27 cellular contexts compared by ENCODE assay signal in the genomic region with DNA sequence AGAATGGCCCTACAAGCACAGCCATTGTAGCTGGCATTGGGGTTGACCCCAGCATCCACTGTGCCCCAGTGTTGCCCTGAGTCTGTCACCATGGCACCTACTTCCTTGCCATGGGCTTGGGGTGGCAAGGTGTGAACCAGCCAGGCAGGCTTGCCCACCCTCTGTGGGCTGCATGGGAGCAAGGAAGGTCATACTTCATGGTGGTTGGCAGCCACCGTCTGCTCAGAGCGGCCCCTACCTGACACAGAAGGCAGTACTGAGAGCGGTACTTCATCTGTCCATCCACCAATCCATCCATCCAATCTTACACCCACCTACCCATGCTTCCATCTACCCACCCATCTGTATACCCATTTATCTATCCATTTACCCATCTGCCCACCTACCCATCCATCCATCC.
A peak's percentile ranks its signal among the peaks of the same experiment; 100 is the strongest.
DNase-seq lines count a peak whose midpoint lies in the region; ATAC-seq, FAIRE-seq and TF ChIP-seq lines count a peak whose summit lies in the region.
"Had no signal": no experiment of that assay in that cellular context is flagged by ENCODE, and none has a peak within 500 bp of the region (broad histone marks: within the 10 kb centered on the region; RNA-seq: fewer than 3 reads in every experiment).

No MANE protein-coding gene starts in this region.

- peak; percentile 3 for DNase-seq in left ventricle myocardium superior
- DNase-seq in cardiac septum (ENCODE audit: low spot score): no peak
- no peak for DNase-seq in H1 (ENCODE audit: low read depth in 1 of 2, low spot score in 2 of 2)
- DNase-seq in neuronal stem cell (ENCODE audit: low spot score): no peak
- DNase-seq in AG08395 (ENCODE audit: low spot score): no peak
- DNase-seq in activated gamma-delta T cell (lab: John Stamatoyannopoulos, UW): no peak
- DNase-seq: AML-193; C1 segment of cervical spinal cord; CD4-positive, alpha-beta memory T cell; COR-L47; DMS53; H7; Karpas-422; NCI-H1092 treated with DMSO at 0.1 percent for 48 hours; NCI-H1436; NCI-H187 treated with DMSO at 0.1 percent for 48 hours; NCI-H2107; NCI-H446; NCI-H524 treated with DMSO at 0.1 percent for 48 hours; NCI-H774; SJCRH30 had no signal

- no peak for FAIRE-seq in H1 (lab: Jason Lieb, UNC)
- FAIRE-seq: A204.1, G401.6, RCC 7860 had no signal

- H3K36me3 ChIP-seq in H1 (ENCODE audit: control insufficient read depth in 2 of 4, insufficient read depth in 4 of 4, low read length in 3 of 4) (no peaks in the 10 kb centered on the region), neuronal stem cell (replicated peaks in 1 of 2; ENCODE audit: control insufficient read depth in 2 of 2, insufficient read depth in 2 of 2, low read length in 2 of 2) (no peaks in the 10 kb centered on the region)
- H3K36me3 ChIP-seq: SJCRH30 had no signal

- POLR2A ChIA-PET in H1 (lab: Charles Lee; ENCODE audit: partially characterized antibody): no interaction called here

- H3K23me2 ChIP-seq in H1 (ENCODE audit: low read depth, low read length): peaks cover 9% of the 10 kb centered on the region; the same call in 1 of the 2 replicates

- no peak for TF ChIP-seq POLR2A in H1 (IDR thresholded peaks at IDR 0.05; ENCODE audit: control extremely low read depth in 1 of 2, low read depth in 2 of 2, low read length in 2 of 2)

- TF ChIP-seq CTCF in H1 (IDR thresholded peaks at IDR 0.05; ENCODE audit: control extremely low read depth in 1 of 3, insufficient read depth in 1 of 3, low read depth in 1 of 3, low read length in 3 of 3): no peak

- no peak overlapping the region for H3K14ac ChIP-seq in H1 (ENCODE audit: insufficient read length)
- H3K14ac ChIP-seq in neuronal stem cell (ENCODE audit: low read length): peak overlapping the region; percentile 47

- H2BK5ac ChIP-seq in H1 (ENCODE audit: low read depth, low read length) (no peak overlapping the region), neuronal stem cell (ENCODE audit: low read length) (peak overlapping the region; percentile 87)

- peak overlapping the region; percentile 59 for H3K56ac ChIP-seq in H1 (replicated peaks; ENCODE audit: insufficient read length, low read depth, low read length)

- peaks cover 0 to 6% (median 5%) of the 10 kb centered on the region in 4 experiments; a peak in 6 of 7 replicates for H3K4me1 ChIP-seq in H1 (replicated peaks in 1 of 4; ENCODE audit: control insufficient read depth in 3 of 4, insufficient read depth in 4 of 4, low read length in 3 of 4)
- H3K4me1 ChIP-seq in neuronal stem cell (ENCODE audit: control insufficient read depth in 2 of 2, insufficient read depth in 1 of 2, low read depth in 1 of 2, low read length in 2 of 2): peaks cover 0 to 4% of the 10 kb centered on the region in 2 donors

- H4K20me1 ChIP-seq in H1 (replicated peaks in 1 of 2; ENCODE audit: control insufficient read depth in 1 of 2, insufficient read depth in 2 of 2, low read length in 2 of 2): peaks cover 0 to 2% of the 10 kb centered on the region in 2 experiments

- H3K18ac ChIP-seq in H1 (ENCODE audit: extremely low read depth, low read length) (no peak overlapping the region), neuronal stem cell (ENCODE audit: low read length) (peak overlapping the region; percentile 28)

- intact Hi-C loops in left ventricle myocardium superior (cut with micrococcal nuclease): no loop called here
- intact Hi-C loops in cardiac septum (cut with DNase I): no loop called here

- no peak for TF ChIP-seq EP300 in H1 (IDR thresholded peaks at IDR 0.05; ENCODE audit: borderline replicate concordance in 1 of 2, low read depth in 2 of 2, low read length in 2 of 2)

- H2AK5ac ChIP-seq in H1 (ENCODE audit: low read depth, low read length): no peak overlapping the region
- H2AK5ac ChIP-seq in neuronal stem cell (ENCODE audit: low read depth, low read length): peak overlapping the region; percentile 95

- H2BK12ac ChIP-seq in H1 (ENCODE audit: low read depth, low read length) (no peak overlapping the region), neuronal stem cell (ENCODE audit: low read length) (peak overlapping the region; percentile 41)

- no peak overlapping the region for H3K27ac ChIP-seq in H1 (ENCODE audit: low read depth, low read length)
- no peak overlapping the region for H3K27ac ChIP-seq in neuronal stem cell (replicated peaks; ENCODE audit: low read length)
- H3K27ac ChIP-seq: HL-60, SJCRH30 had no signal

- peak overlapping the region; percentile 88; the same call in 1 of the 2 replicates for H2BK15ac ChIP-seq in H1 (ENCODE audit: low read length)
- H2BK15ac ChIP-seq in neuronal stem cell (ENCODE audit: low read length): no peak overlapping the region

- H4K8ac ChIP-seq in H1 (ENCODE audit: extremely low read depth, insufficient read depth, low read length) (no peak overlapping the region), neuronal stem cell (ENCODE audit: low read depth, low read length) (no peak overlapping the region)

- H3K9ac ChIP-seq in H1 (replicated peaks in 1 of 4; ENCODE audit: extremely low read depth in 1 of 4, low read depth in 3 of 4, low read length in 3 of 4): no peak overlapping the region
- H3K9ac ChIP-seq in neuronal stem cell (ENCODE audit: low read depth, low read length, poor library complexity): no peak overlapping the region

- H3K4me3 ChIP-seq in H1 (ENCODE audit: extremely low read depth in 1 of 4, insufficient read depth in 2 of 4, low read depth in 3 of 4, low read length in 4 of 4) (no peak overlapping the region), neuronal stem cell (ENCODE audit: low read length in 2 of 2) (peak overlapping the region in 1 of 2 donors; percentile 46)
- H3K4me3 ChIP-seq: SJCRH30 had no signal

- CTCF ChIA-PET in H1 (lab: Charles Lee; ENCODE audit: partially characterized antibody): interaction anchor here (1.3 kb wide), 1 partner anchor 73 kb away, joined by 4 read pairs; no protein-coding TSS in a partner anchor

- ATAC-seq in left ventricle myocardium superior (no peak), HG02981 (IDR thresholded peaks at IDR 0.05; ENCODE audit: unreplicated experiment) (no peak)
- ATAC-seq: SK-N-SH treated with all-trans-retinoic acid at 6 μM for 48 hours had no signal

- no peaks in the 10 kb centered on the region for H3K9me3 ChIP-seq in H1 (ENCODE audit: insufficient read depth in 2 of 2, low read depth in 1 of 2, low read length in 1 of 2)
- H3K9me3 ChIP-seq in neuronal stem cell (replicated peaks in 1 of 2; ENCODE audit: control insufficient read depth in 2 of 2, insufficient read depth in 1 of 2, low read depth in 1 of 2, low read length in 2 of 2): no peaks in the 10 kb centered on the region
- H3K9me3 ChIP-seq: SJCRH30 had no signal

- H3K4ac ChIP-seq in H1 (replicated peaks; ENCODE audit: insufficient read length, low read depth, low read length) (no peak overlapping the region), neuronal stem cell (ENCODE audit: low read length) (no peak overlapping the region)

- no peak overlapping the region for H2AFZ ChIP-seq in H1 (ENCODE audit: low read length)
- no peak overlapping the region for H2AFZ ChIP-seq in neuronal stem cell (ENCODE audit: low read length)

- TF ChIP-seq RAD21 in H1 (IDR thresholded peaks at IDR 0.05 in 1 of 2, conservative IDR thresholded peaks at IDR 0.05 in 1 of 2; ENCODE audit: low read depth in 2 of 2, low read length in 2 of 2): no peak

- no peak overlapping the region for H2BK20ac ChIP-seq in H1 (ENCODE audit: low read length)

- H2BK120ac ChIP-seq in H1 (replicated peaks; ENCODE audit: low read depth, low read length): no peak overlapping the region
- no peak overlapping the region for H2BK120ac ChIP-seq in neuronal stem cell (ENCODE audit: low read depth, low read length)

- WGBS in H1 (ENCODE audit: extremely low coverage in 1 of 2, insufficient coverage in 1 of 2, insufficient read length in 1 of 2, insufficient replicate concordance in 2 of 2, low coverage in 1 of 2, low lambda C conversion rate in 2 of 2, missing lambda C conversion rate in 1 of 2), 2 experiments: 88% methylated on average over 3 of the region's 3 CpGs; no CpG with 5 or more reads in 1 of the 2 experiments
- no CpG with 5 or more reads among the region's 3 CpGs for WGBS in neuronal stem cell (ENCODE audit: extremely low coverage in 2 of 2, insufficient read length in 2 of 2, insufficient replicate concordance in 1 of 2), 2 donors

- no peaks in the 10 kb centered on the region for H3K27me3 ChIP-seq in H1 (replicated peaks in 1 of 4; ENCODE audit: control insufficient read depth in 3 of 4, extremely low read depth in 1 of 4, insufficient read depth in 3 of 4, low read length in 3 of 4)
- peaks cover 0 to 12% (median 0%) of the 10 kb centered on the region in 3 experiments for H3K27me3 ChIP-seq in neuronal stem cell (ENCODE audit: control insufficient read depth in 3 of 3, insufficient read depth in 3 of 3, low read depth in 1 of 3, low read length in 3 of 3)
- H3K27me3 ChIP-seq: SJCRH30 had no signal

- H4K91ac ChIP-seq in H1 (replicated peaks; ENCODE audit: insufficient read length, low read length): no peak overlapping the region
- no peak overlapping the region for H4K91ac ChIP-seq in neuronal stem cell (ENCODE audit: low read depth, low read length, poor library complexity)

- H3K4me2 ChIP-seq in H1 (ENCODE audit: insufficient read depth in 1 of 2, low read depth in 2 of 2, low read length in 2 of 2) (no peak overlapping the region), neuronal stem cell (ENCODE audit: insufficient read depth, low read length, poor library complexity, severe bottlenecking) (no peak overlapping the region)

- H3K79me2 ChIP-seq in H1 (ENCODE audit: control insufficient read depth in 1 of 2, insufficient read depth in 2 of 2, low read length in 2 of 2): no peaks in the 10 kb centered on the region

- H3K23ac ChIP-seq in H1 (ENCODE audit: insufficient read length) (no peak overlapping the region), neuronal stem cell (ENCODE audit: low read depth, low read length, poor library complexity) (peak overlapping the region; percentile 73)

- H3K79me1 ChIP-seq in H1 (ENCODE audit: low read depth, low read length): no peaks in the 10 kb centered on the region
- H3K79me1 ChIP-seq in neuronal stem cell (ENCODE audit: low read depth, low read length): no peaks in the 10 kb centered on the region

- no peak overlapping the region for H4K5ac ChIP-seq in H1 (ENCODE audit: insufficient read length, low read depth, low read length)

TF ChIP-seq in H1, 55 proteins besides CTCF, POLR2A, EP300 and RAD21:
- TF ChIP-seq SP2 (IDR thresholded peaks at IDR 0.05; ENCODE audit: low read length): no peak
